In the genomic region with DNA sequence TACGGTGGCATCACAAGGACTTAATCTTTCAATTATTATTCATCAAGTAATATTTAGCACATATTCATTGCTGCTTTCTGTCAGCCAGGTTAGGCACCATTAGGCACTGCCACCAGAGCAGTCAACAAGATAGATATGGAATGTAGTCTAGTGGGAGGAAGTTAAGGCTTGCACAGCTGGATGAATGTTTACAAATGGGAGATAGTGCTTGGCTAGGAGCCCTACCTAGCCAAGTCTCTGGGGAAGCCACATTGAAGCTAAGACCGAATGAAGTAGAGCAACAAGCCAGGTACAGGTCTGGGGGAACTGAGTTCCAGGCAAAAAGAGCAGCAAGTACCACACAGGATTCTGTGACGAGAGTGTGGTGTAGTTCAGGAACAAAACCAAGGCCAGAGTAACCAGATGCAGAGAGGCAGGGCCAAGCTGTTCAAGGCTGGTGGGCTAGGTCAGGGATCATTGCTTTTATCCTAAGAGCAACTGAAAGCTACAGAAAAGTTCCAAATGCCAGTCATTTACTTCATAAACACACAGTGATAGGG, we compare ENCODE assay signal across 19 cellular contexts. TPM values are rescaled to one million over a fixed set of nuclear protein-coding genes. Genes with fewer than 3 reads are reported as not detected.
DNase-seq lines count a peak whose midpoint lies in the region; ATAC-seq and TF ChIP-seq lines count a peak whose summit lies in the region.
"Had no signal": no experiment of that assay in that cellular context is flagged by ENCODE, and none has a peak within 500 bp of the region (broad histone marks: within the 10 kb centered on the region; RNA-seq: fewer than 3 reads in every experiment).

No MANE protein-coding gene starts in this region.

- no peak overlapping the region for H2BK15ac ChIP-seq in IMR-90 (ENCODE audit: low read depth, low read length)

- H3K79me2 ChIP-seq in neural progenitor cell (ENCODE audit: low read depth) = peaks cover 91% of the 10 kb centered on the region

- no peaks in the 10 kb centered on the region for H3K9me3 Mint-ChIP-seq in endodermal cell
- H3K9me3 Mint-ChIP-seq in neural progenitor cell = no peaks in the 10 kb centered on the region
- no peaks in the 10 kb centered on the region for H3K9me3 Mint-ChIP-seq in activated CD4-positive, alpha-beta T cell treated with anti-CD3 and anti-CD28 coated beads, Interleukin-2, amount 10 ng/mL, durations not matched to agents 24 days and 14 days

- H3F3A ChIP-seq in neural progenitor cell (ENCODE audit: low read depth) = peaks cover 6% of the 10 kb centered on the region

- H3K4me1 ChIP-seq in IMR-90 (ENCODE audit: control insufficient read depth, insufficient read depth, low read length) (peaks cover 12% of the 10 kb centered on the region), endodermal cell (ENCODE audit: control insufficient read depth, insufficient read depth, low read length) (peaks cover 10% of the 10 kb centered on the region), neural progenitor cell (peaks cover 19% of the 10 kb centered on the region), ascending aorta (no peaks in the 10 kb centered on the region)

- H3K27ac Mint-ChIP-seq in endodermal cell = peak overlapping the region; percentile 67
- H3K27ac Mint-ChIP-seq in neural progenitor cell = peak overlapping the region; percentile 3
- no peak overlapping the region for H3K27ac Mint-ChIP-seq in activated CD4-positive, alpha-beta T cell treated with anti-CD3 and anti-CD28 coated beads, Interleukin-2, amount 10 ng/mL, durations not matched to agents 24 days and 14 days

- H4K8ac ChIP-seq in IMR-90 (ENCODE audit: low read depth in 2 of 2, low read length in 2 of 2) = no peak overlapping the region

- H3K18ac ChIP-seq in IMR-90 (ENCODE audit: low read depth, low read length) = no peak overlapping the region

- no peaks in the 10 kb centered on the region for H3K9me3 ChIP-seq in IMR-90 (ENCODE audit: control insufficient read depth, insufficient read depth, low read length)
- no peaks in the 10 kb centered on the region for H3K9me3 ChIP-seq in endodermal cell (ENCODE audit: control insufficient read depth, low read length)
- no peaks in the 10 kb centered on the region for H3K9me3 ChIP-seq in neural progenitor cell (ENCODE audit: low read depth)
- no peaks in the 10 kb centered on the region for H3K9me3 ChIP-seq in ascending aorta
- H3K9me3 ChIP-seq: sigmoid colon, thyroid gland had no signal

- no peak overlapping the region; the same call in 1 of the 2 replicates for H3K4me2 ChIP-seq in IMR-90 (ENCODE audit: low read depth, low read length)
- no peak overlapping the region for H3K4me2 ChIP-seq in neural progenitor cell

- H2AK5ac ChIP-seq in IMR-90 (ENCODE audit: low read depth, low read length) = no peak overlapping the region

- H3K79me1 ChIP-seq in IMR-90 (ENCODE audit: low read depth in 1 of 2, low read length in 2 of 2) = peaks cover 64 to 78% of the 10 kb centered on the region in 2 experiments

- intact Hi-C loops in IMR-90 (cut with micrococcal nuclease) = no loop called here
- intact Hi-C loops in ascending aorta (cut with DNase I) = no loop called here
- intact Hi-C loops in activated CD4-positive, alpha-beta T cell treated with anti-CD3 and anti-CD28 coated beads, Interleukin-2, amount 10 ng/mL, durations not matched to agents 24 days and 14 days (cut with micrococcal nuclease) = no loop called here

- H3K4ac ChIP-seq in IMR-90 (ENCODE audit: low read depth, low read length) = no peak overlapping the region

- H3K27ac ChIP-seq in IMR-90 (ENCODE audit: insufficient read depth, low read length) (no peak overlapping the region), endodermal cell (ENCODE audit: low read depth, low read length) (no peak overlapping the region), neural progenitor cell (no peak overlapping the region), ascending aorta (no peak overlapping the region)
- H3K27ac ChIP-seq: 22Rv1, C4-2B, sigmoid colon, thyroid gland had no signal

- H2BK120ac ChIP-seq in IMR-90 (ENCODE audit: low read depth, low read length) = no peak overlapping the region

- dilution Hi-C loops in IMR-90 (cut with HindIII; ENCODE audit: low sequenced_read_pairs, unreplicated experiment) = no loop called here

- H3K14ac ChIP-seq in IMR-90 (replicated peaks; ENCODE audit: low read depth, low read length) = no peak overlapping the region; the same call in 1 of the 2 replicates

- H4K5ac ChIP-seq in IMR-90 (ENCODE audit: low read depth, low read length) = no peak overlapping the region

- no peak overlapping the region for H3K9ac ChIP-seq in IMR-90 (ENCODE audit: low read depth, low read length)
- no peak overlapping the region for H3K9ac ChIP-seq in endodermal cell (ENCODE audit: extremely low read depth, low read length, poor library complexity, severe bottlenecking)
- no peak overlapping the region for H3K9ac ChIP-seq in neural progenitor cell

- H3K36me3 ChIP-seq in IMR-90 (ENCODE audit: control insufficient read depth, insufficient read depth, low read length) (peaks cover 3% of the 10 kb centered on the region; the same call in 1 of the 2 replicates), endodermal cell (ENCODE audit: control insufficient read depth, insufficient read depth, low read length) (peaks cover 17% of the 10 kb centered on the region), neural progenitor cell (no peaks in the 10 kb centered on the region), ascending aorta (no peaks in the 10 kb centered on the region)
- H3K36me3 ChIP-seq: sigmoid colon, thyroid gland had no signal

- H2AFZ ChIP-seq in IMR-90 (replicated peaks; ENCODE audit: low read length, poor library complexity) (no peak overlapping the region), neural progenitor cell (replicated peaks) (no peak overlapping the region)

- H3K27me3 ChIP-seq in IMR-90 (ENCODE audit: control insufficient read depth, insufficient read depth, low read length) (no peaks in the 10 kb centered on the region), endodermal cell (ENCODE audit: control insufficient read depth, insufficient read depth, low read length, poor library complexity, severe bottlenecking) (peaks cover 4% of the 10 kb centered on the region), neural progenitor cell (no peaks in the 10 kb centered on the region), ascending aorta (no peaks in the 10 kb centered on the region)
- H3K27me3 ChIP-seq: sigmoid colon, thyroid gland had no signal

- H3K4me3 ChIP-seq in IMR-90 (ENCODE audit: insufficient read depth, low read depth, low read length) = no peak overlapping the region
- H3K4me3 ChIP-seq in endodermal cell (ENCODE audit: low read length) = peak overlapping the region; percentile 7
- no peak overlapping the region for H3K4me3 ChIP-seq in neural progenitor cell
- no peak overlapping the region for H3K4me3 ChIP-seq in ascending aorta
- H3K4me3 ChIP-seq: sigmoid colon, thyroid gland had no signal

- H3K27me3 Mint-ChIP-seq in endodermal cell (ENCODE audit: insufficient read depth) (no peaks in the 10 kb centered on the region), neural progenitor cell (ENCODE audit: insufficient read depth, low read depth) (no peaks in the 10 kb centered on the region)
- no peaks in the 10 kb centered on the region for H3K27me3 Mint-ChIP-seq in activated CD4-positive, alpha-beta T cell treated with anti-CD3 and anti-CD28 coated beads, Interleukin-2, amount 10 ng/mL, durations not matched to agents 24 days and 14 days

- H3K36me3 Mint-ChIP-seq in endodermal cell (ENCODE audit: low read depth) = peaks cover 8% of the 10 kb centered on the region
- peaks cover 23% of the 10 kb centered on the region for H3K36me3 Mint-ChIP-seq in neural progenitor cell
- H3K36me3 Mint-ChIP-seq in activated CD4-positive, alpha-beta T cell treated with anti-CD3 and anti-CD28 coated beads, Interleukin-2, amount 10 ng/mL, durations not matched to agents 24 days and 14 days (ENCODE audit: low read depth) = peaks cover 16% of the 10 kb centered on the region

- H3K4me1 Mint-ChIP-seq in endodermal cell = peaks cover 46% of the 10 kb centered on the region
- peaks cover 28% of the 10 kb centered on the region for H3K4me1 Mint-ChIP-seq in neural progenitor cell
- H3K4me1 Mint-ChIP-seq in activated CD4-positive, alpha-beta T cell treated with anti-CD3 and anti-CD28 coated beads, Interleukin-2, amount 10 ng/mL, durations not matched to agents 24 days and 14 days = peaks cover 49% of the 10 kb centered on the region

- H3K56ac ChIP-seq in IMR-90 (ENCODE audit: extremely low read depth, insufficient read depth, low read length) = no peak overlapping the region

- DNase-seq in DMS 273 (lab: John Stamatoyannopoulos, UW; ENCODE audit: unreplicated experiment) (peak; percentile 20), DMS 273 treated with DMSO at 0.1 percent for 48 hours (lab: John Stamatoyannopoulos, UW) (no peak), IMR-90 (peak; percentile 48), endodermal cell (no peak), neural progenitor cell (ENCODE audit: low spot score) (no peak), NOMO-1 treated with dmso at 0.1 percent for 144 hours (lab: John Stamatoyannopoulos, UW; ENCODE audit: unreplicated experiment) (no peak), ascending aorta (ENCODE audit: low spot score in 2 of 2) (no peak)
- no peak for DNase-seq in activated CD4-positive, alpha-beta T cell treated with anti-CD3 and anti-CD28 coated beads, Interleukin-2, amount 10 ng/mL, durations not matched to agents 24 days and 14 days
- DNase-seq: activated naive CD4-positive, alpha-beta T cell treated with Interleukin-2 at 50 U/mL for 16 hours; Kasumi-1; NCI-H1436 treated with DMSO at 0.1 percent for 48 hours; NCI-H524; sigmoid colon; stimulated activated CD4-positive, alpha-beta T cell treated with anti-CD3 and anti-CD28 coated beads, Interleukin-2, amount 100 ng/mL, for 24 hours; SW 1271; thyroid gland had no signal

- POLR2A ChIA-PET in IMR-90 (lab: Charles Lee; ENCODE audit: unreplicated experiment) = no interaction called here

- WGBS in IMR-90 (ENCODE audit: extremely low coverage in 2 of 2, insufficient read length in 1 of 2), 2 experiments = 67% methylated on average over 2 of the region's 3 CpGs; no CpG with 5 or more reads in 1 of the 2 experiments
- WGBS in endodermal cell (ENCODE audit: insufficient coverage in 1 of 2, insufficient read length in 1 of 2), 2 experiments = 89 to 95% methylated on average over 3 of the region's 3 CpGs

- H2BK5ac ChIP-seq in IMR-90 (ENCODE audit: low read depth, low read length, poor library complexity, severe bottlenecking) = no peak overlapping the region

- CTCF ChIA-PET in IMR-90 (lab: Yijun Ruan, JAX) = no interaction called here

- H3K23ac ChIP-seq in IMR-90 (ENCODE audit: low read depth, low read length) = no peak overlapping the region

- TF ChIP-seq POLR2A in IMR-90 (IDR thresholded peaks at IDR 0.05; ENCODE audit: low read depth, low read length) = no peak

- no peak for TF ChIP-seq CTCF in IMR-90 (conservative IDR thresholded peaks at IDR 0.05; ENCODE audit: low read depth, low read length)
- no peak for TF ChIP-seq CTCF in endodermal cell (conservative IDR thresholded peaks at IDR 0.05)
- TF ChIP-seq CTCF in neural progenitor cell (IDR thresholded peaks at IDR 0.05) = no peak
- no peak for TF ChIP-seq CTCF in ascending aorta (IDR thresholded peaks at IDR 0.05)

- H2AK9ac ChIP-seq in IMR-90 (replicated peaks; ENCODE audit: low read depth, low read length, poor library complexity) = no peak overlapping the region

- H3K4me3 Mint-ChIP-seq in endodermal cell = peak overlapping the region; percentile 1
- H3K4me3 Mint-ChIP-seq in neural progenitor cell = no peak overlapping the region
- H3K4me3 Mint-ChIP-seq in activated CD4-positive, alpha-beta T cell treated with anti-CD3 and anti-CD28 coated beads, Interleukin-2, amount 10 ng/mL, durations not matched to agents 24 days and 14 days = no peak overlapping the region

- no peak for TF ChIP-seq RAD21 in IMR-90 (IDR thresholded peaks at IDR 0.05; ENCODE audit: low read length)

- in situ Hi-C loops in IMR-90 (cut with MboI; ENCODE audit: low sequenced_read_pairs) = no loop called here

- H4K91ac ChIP-seq in IMR-90 (ENCODE audit: insufficient read depth, low read depth, low read length) = no peak overlapping the region

- H4K20me1 ChIP-seq in IMR-90 (ENCODE audit: insufficient read depth, low read length) = peaks cover 51% of the 10 kb centered on the region
- peaks cover 3% of the 10 kb centered on the region for H4K20me1 ChIP-seq in neural progenitor cell (ENCODE audit: low read depth)

- peaks cover 36% of the 10 kb centered on the region for H3K9me1 ChIP-seq in IMR-90 (ENCODE audit: insufficient read depth, low read length)

- H2BK20ac ChIP-seq in IMR-90 (ENCODE audit: low read depth, low read length) = no peak overlapping the region

- no TSS peak for BruUV-seq in IMR-90 (replicated peaks; lab: Mats Ljungman, UMichigan)

- ATAC-seq in IMR-90 (ENCODE audit: low read depth) = peak; percentile 59
- ATAC-seq: Panc1 had no signal

RNA-seq across cellular contexts. Expression of a gene that starts 33.4 kb away (rescaled TPM):
- not detected in 2 replicates for total RNA-seq in IMR-90 (2012; rRNA removed)
- polyA plus RNA-seq in IMR-90 (2012; rRNA removed) = not detected in 2 replicates
- polyA plus RNA-seq in IMR-90 (2012; cell fraction: cytosol; rRNA removed) = not detected in 2 replicates
- not detected in 2 replicates for polyA plus RNA-seq in IMR-90 (2012; cell fraction: nucleus; rRNA removed; ENCODE audit: low replicate concordance)
- total RNA-seq in endodermal cell = not detected
- not detected for polyA plus RNA-seq in endodermal cell (2013, experiment 1 of 2)
- not detected for polyA plus RNA-seq in endodermal cell (2013, experiment 2 of 2)
- not detected in 2 replicates for total RNA-seq in neural progenitor cell (ENCODE audit: low replicate concordance)
- total RNA-seq in ascending aorta = not detected
- total RNA-seq in activated CD4-positive, alpha-beta T cell treated with anti-CD3 and anti-CD28 coated beads, Interleukin-2, amount 10 ng/mL, durations not matched to agents 24 days and 14 days = not detected in 2 replicates
- total RNA-seq: sigmoid colon, thyroid gland had no signal
- polyA plus RNA-seq: sigmoid colon had no signal

Comparison
In these comparisons a context has a peak if more than half of its experiments do, and no peak if none do; other contexts are left out.
1. DNase-seq: peak in DMS 273 (single experiment) and IMR-90 (single experiment); none in DMS 273 treated with DMSO at 0.1 percent for 48 hours (single experiment), endodermal cell (single experiment), neural progenitor cell (single experiment), NOMO-1 treated with dmso at 0.1 percent for 144 hours (single experiment), ascending aorta (0 of 2) and activated CD4-positive, alpha-beta T cell treated with anti-CD3 and anti-CD28 coated beads, Interleukin-2, amount 10 ng/mL, durations not matched to agents 24 days and 14 days (single experiment).